Comparison of ENCODE assay signal across 8 cellular contexts in the genomic region with DNA sequence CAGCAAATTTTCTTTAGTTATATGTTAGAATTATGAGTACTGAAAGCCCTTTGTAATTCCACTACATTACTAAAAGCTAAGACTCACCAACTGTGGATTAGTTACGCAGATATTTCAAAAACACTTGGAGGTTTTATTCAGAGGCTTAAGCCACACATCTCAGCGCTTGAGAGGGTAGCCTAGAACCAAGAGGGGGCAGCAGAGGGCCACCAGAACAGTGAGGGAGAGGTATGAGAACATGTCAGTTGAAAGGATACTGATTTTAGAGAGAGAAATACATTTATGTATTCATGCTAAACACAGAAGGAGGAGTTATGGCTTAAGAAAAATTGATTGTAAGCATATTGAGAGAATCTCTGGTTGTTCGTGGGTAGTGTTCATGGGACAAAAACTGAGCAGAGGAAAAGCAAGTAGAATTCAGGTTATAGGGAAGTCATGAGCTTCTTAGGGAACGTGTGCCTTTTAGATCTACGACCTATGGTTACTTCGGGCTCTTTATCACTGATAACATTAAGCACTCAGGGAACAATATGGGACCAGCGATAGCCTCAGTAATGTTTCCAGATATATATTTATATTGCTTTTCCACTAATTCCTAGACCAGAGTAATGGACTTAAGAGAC. TPM values are rescaled to one million over a fixed set of nuclear protein-coding genes. Genes with fewer than 3 reads are reported as not detected.
DNase-seq lines count a peak whose midpoint lies in the region; ATAC-seq, FAIRE-seq and TF ChIP-seq lines count a peak whose summit lies in the region.

No MANE protein-coding gene starts in this region.

- in situ Hi-C loops in HepG2 (cut with HindIII; ENCODE audit: extremely low pct_ligation_motif_present, low pct_unique_long_range_greater_than_20kb), result loop anchor here (5.0 to 25.0 kb wide), 3 partner anchors 40 to 345 kb away; no protein-coding TSS in a partner anchor

- TF ChIP-seq POLR2A in HepG2 (IDR thresholded peaks at IDR 0.05; ENCODE audit: insufficient read depth in 1 of 2, low read depth in 2 of 2, low read length in 2 of 2), result no peak

- no peaks in the 10 kb centered on the region for H4K20me1 ChIP-seq in HepG2 (ENCODE audit: insufficient read depth, low read length)

- POLR2A ChIA-PET in HepG2 (lab: Yijun Ruan, JAX), result interaction anchor here (1.8 kb wide), 1 partner anchor 38 kb away, joined by 4 read pairs; no protein-coding TSS in a partner anchor

- peak; percentile 43 for FAIRE-seq in HepG2 (lab: Jason Lieb, UNC)

- no peaks in the 10 kb centered on the region for H3K36me3 ChIP-seq in HepG2 (replicated peaks in 1 of 2; ENCODE audit: control insufficient read depth in 1 of 2, insufficient read depth in 2 of 2, low read length in 2 of 2)

- DNase-seq in CD14-positive monocyte (ENCODE audit: low spot score) (peak; percentile 55), GM19240 (ENCODE audit: insufficient read length, low spot score) (peak; percentile 41), NCI-H345 treated with DMSO at 0.1 percent for 48 hours (lab: John Stamatoyannopoulos, UW; ENCODE audit: unreplicated experiment) (peak; percentile 41), HepG2 (ENCODE audit: low spot score) (peak; percentile 68)
- peak; percentile 28 to 38 for DNase-seq in central memory CD8-positive, alpha-beta T cell (ENCODE audit: low spot score in 2 of 2)
- DNase-seq in stimulated activated CD4-positive, alpha-beta T cell treated with anti-CD3 and anti-CD28 coated beads, TNF-alpha, amount 100 ng/mL, for 24 hours (ENCODE audit: low read depth in 3 of 3), result peak; percentile 40 to 59 (median 45)

- H3K27me3 ChIP-seq in HepG2 (ENCODE audit: control insufficient read depth in 1 of 2, insufficient read depth in 2 of 2, low read length in 2 of 2), result no peaks in the 10 kb centered on the region

- intact Hi-C loops in CD14-positive monocyte (cut with micrococcal nuclease), result no loop called here
- intact Hi-C loops in HepG2 (cut with micrococcal nuclease; ENCODE audit: unreplicated experiment), result loop anchor here (1.0 to 5.0 kb wide), 3 partner anchors 38 to 345 kb away; no protein-coding TSS in a partner anchor

- BruUV-seq in HepG2 (replicated peaks; lab: Mats Ljungman, UMichigan), result no TSS peak

- TF ChIP-seq CTCF in CD14-positive monocyte (IDR thresholded peaks at IDR 0.05) (peak; percentile 88), HepG2 (CRISPR knock-in tag; IDR thresholded peaks at IDR 0.05) (peak; percentile 89)

- TF ChIP-seq EP300 in HepG2 (IDR thresholded peaks at IDR 0.05; ENCODE audit: low read depth in 2 of 2, low read length in 2 of 2), result no peak
- TF ChIP-seq EP300 in HepG2 (CRISPR knock-in tag; IDR thresholded peaks at IDR 0.05; ENCODE audit: borderline replicate concordance), result no peak

- 7% methylated on average over 7 of the region's 7 CpGs for WGBS in HepG2 (ENCODE audit: low lambda C conversion rate)

- no peaks in the 10 kb centered on the region for H3K36me3 Mint-ChIP-seq in CD14-positive monocyte
- peaks cover 1% of the 10 kb centered on the region for H3K36me3 Mint-ChIP-seq in central memory CD8-positive, alpha-beta T cell (ENCODE audit: insufficient read depth)

- H3K9me3 Mint-ChIP-seq in CD14-positive monocyte, result peaks cover 0 to 10% (median 2%) of the 10 kb centered on the region in 7 donors
- no peaks in the 10 kb centered on the region for H3K9me3 Mint-ChIP-seq in central memory CD8-positive, alpha-beta T cell

- H3K4me1 ChIP-seq in HepG2 (ENCODE audit: insufficient read depth, low read length), result no peaks in the 10 kb centered on the region

- ATAC-seq in HG03342 (IDR thresholded peaks at IDR 0.05; ENCODE audit: unreplicated experiment) (peak; percentile 92), HepG2 (peak; percentile 100)
- peak; percentile 79 to 89 for ATAC-seq in activated CD4-positive, CD25-positive, alpha-beta regulatory T cell treated with anti-CD3 and anti-CD28 coated beads, Interleukin-2, amount 50 U/mL, for 24 hours
- ATAC-seq in central memory CD8-positive, alpha-beta T cell (replicated peaks; ENCODE audit: extremely low read depth, poor library complexity, severe bottlenecking), result peak; percentile 93

- TF ChIP-seq RAD21 in HepG2 (CRISPR knock-in tag; IDR thresholded peaks at IDR 0.05), result peak; percentile 67

- no peak overlapping the region for H2AFZ ChIP-seq in HepG2 (ENCODE audit: low read length)

- H3K4me2 ChIP-seq in HepG2 (ENCODE audit: low read depth, low read length), result no peak overlapping the region

- CTCF ChIA-PET in HepG2 (lab: Yijun Ruan, JAX; ENCODE audit: low intra/inter-chr PET ratio, low total read pairs), result interaction anchor here (1.2 to 5.9 kb wide), 3 partner anchors 38 to 347 kb away, joined by 5 to 49 read pairs (median 6); no protein-coding TSS in a partner anchor

- H3K4me3 ChIP-seq in HepG2 (replicated peaks in 1 of 3; ENCODE audit: insufficient read depth in 1 of 3, low read depth in 2 of 3, low read length in 3 of 3), result no peak overlapping the region

- H3K9ac ChIP-seq in HepG2 (ENCODE audit: insufficient read depth, low read depth, low read length), result no peak overlapping the region

- peaks cover 5% of the 10 kb centered on the region for H3K9me3 ChIP-seq in HepG2 (ENCODE audit: low read length)

- peaks cover 4% of the 10 kb centered on the region for H3K4me1 Mint-ChIP-seq in CD14-positive monocyte
- peaks cover 11% of the 10 kb centered on the region for H3K4me1 Mint-ChIP-seq in central memory CD8-positive, alpha-beta T cell

- no peak overlapping the region for H3K27ac ChIP-seq in HepG2 (ENCODE audit: extremely low read length, insufficient read depth, low read length)

- H3K79me2 ChIP-seq in HepG2 (ENCODE audit: insufficient read depth, low read length), result no peaks in the 10 kb centered on the region

- H3K4me3 Mint-ChIP-seq in CD14-positive monocyte, result peak overlapping the region in 1 of 2 donors; percentile 50
- no peak overlapping the region for H3K4me3 Mint-ChIP-seq in central memory CD8-positive, alpha-beta T cell

- peaks cover 0 to 5% (median 2%) of the 10 kb centered on the region in 3 donors for H3K27me3 Mint-ChIP-seq in CD14-positive monocyte (ENCODE audit: low read depth in 3 of 3)
- peaks cover 21% of the 10 kb centered on the region for H3K27me3 Mint-ChIP-seq in central memory CD8-positive, alpha-beta T cell

- no peak overlapping the region for H3K27ac Mint-ChIP-seq in CD14-positive monocyte
- H3K27ac Mint-ChIP-seq in central memory CD8-positive, alpha-beta T cell (ENCODE audit: low read depth), result no peak overlapping the region

TF ChIP-seq in HepG2, 621 proteins besides CTCF, POLR2A, EP300 and RAD21 (continues in another document):
- TF ChIP-seq ELF1 (CRISPR knock-in tag; IDR thresholded peaks at IDR 0.05) (no peak), SMC3 (IDR thresholded peaks at IDR 0.05; ENCODE audit: low read length) (peak; percentile 65), THAP11 (CRISPR knock-in tag; IDR thresholded peaks at IDR 0.05) (0 out of 2 replicates have a peak, but pooled peaks have one; percentile 12)
- TF ChIP-seq, protein P1, sequence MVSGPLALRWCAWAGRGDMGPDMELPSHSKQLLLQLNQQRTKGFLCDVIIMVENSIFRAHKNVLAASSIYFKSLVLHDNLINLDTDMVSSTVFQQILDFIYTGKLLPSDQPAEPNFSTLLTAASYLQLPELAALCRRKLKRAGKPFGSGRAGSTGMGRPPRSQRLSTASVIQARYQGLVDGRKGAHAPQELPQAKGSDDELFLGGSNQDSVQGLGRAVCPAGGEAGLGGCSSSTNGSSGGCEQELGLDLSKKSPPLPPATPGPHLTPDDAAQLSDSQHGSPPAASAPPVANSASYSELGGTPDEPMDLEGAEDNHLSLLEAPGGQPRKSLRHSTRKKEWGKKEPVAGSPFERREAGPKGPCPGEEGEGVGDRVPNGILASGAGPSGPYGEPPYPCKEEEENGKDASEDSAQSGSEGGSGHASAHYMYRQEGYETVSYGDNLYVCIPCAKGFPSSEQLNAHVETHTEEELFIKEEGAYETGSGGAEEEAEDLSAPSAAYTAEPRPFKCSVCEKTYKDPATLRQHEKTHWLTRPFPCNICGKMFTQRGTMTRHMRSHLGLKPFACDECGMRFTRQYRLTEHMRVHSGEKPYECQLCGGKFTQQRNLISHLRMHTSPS (CRISPR knock-in tag; IDR thresholded peaks at IDR 0.05; ENCODE audit: low read depth), result no peak

RNA-seq across cellular contexts. Expression of a gene that starts 20.4 kb away (rescaled TPM):
- polyA plus RNA-seq in CD14-positive monocyte (100 to 1,000 TPM; 125 to 161 TPM), HepG2 (2011; rRNA removed) (93.5 and 97.7 TPM in 2 replicates)
- total RNA-seq in HepG2 (2016; rRNA removed; fragmentation: Illumina TruSeq; extraction: Trizol), result 62.2 and 112 TPM in 2 replicates
- 5.4 and 6.5 TPM in 2 replicates for total RNA-seq in HepG2 (2016; cell fraction: cytosol; rRNA removed; fragmentation: Illumina TruSeq; extraction: Trizol; ENCODE audit: low read depth)
- total RNA-seq in HepG2 (2016; cell fraction: insoluble cytoplasmic fraction; rRNA removed; fragmentation: Illumina TruSeq; extraction: Trizol), result 61.8 and 116 TPM in 2 replicates
- total RNA-seq in HepG2 (2016; cell fraction: membrane; rRNA removed; fragmentation: Illumina TruSeq; extraction: Trizol), result 16.8 and 22.0 TPM in 2 replicates
- total RNA-seq in HepG2 (2016; cell fraction: nucleus; rRNA removed; fragmentation: Illumina TruSeq; extraction: Trizol), result 87.4 and 101 TPM in 2 replicates
- 47.2 and 97.2 TPM in 2 replicates for polyA plus RNA-seq in HepG2 (2011; cell fraction: cytosol; rRNA removed)
- 12.1 and 22.2 TPM in 2 replicates for polyA plus RNA-seq in HepG2 (2011; cell fraction: nucleus; rRNA removed)
- 161 and 173 TPM in 2 replicates for polyA plus RNA-seq in HepG2 (2012)
- 3.2 and 3.6 TPM in 2 replicates for polyA plus RNA-seq in HepG2 (2016; cell fraction: cytosol; fragmentation: Illumina TruSeq; extraction: Trizol; ENCODE audit: low read depth)
- polyA plus RNA-seq in HepG2 (2016; cell fraction: insoluble cytoplasmic fraction; fragmentation: Illumina TruSeq; extraction: Trizol; ENCODE audit: low read depth), result 47.0 and 52.4 TPM in 2 replicates
- polyA plus RNA-seq in HepG2 (2016; cell fraction: membrane; fragmentation: Illumina TruSeq; extraction: Trizol; ENCODE audit: low read depth), result 6.6 and 9.2 TPM in 2 replicates
- polyA plus RNA-seq in HepG2 (2016; cell fraction: nucleus; fragmentation: Illumina TruSeq; extraction: Trizol; ENCODE audit: insufficient read depth, low read depth), result 94.6 and 98.2 TPM in 2 replicates
- polyA minus RNA-seq in HepG2 (2011; rRNA and poly(A)+ RNA removed; ENCODE audit: low replicate concordance), result 37.1 and 104 TPM in 2 replicates
- 116 and 151 TPM in 2 replicates for polyA minus RNA-seq in HepG2 (2011; cell fraction: cytosol; rRNA and poly(A)+ RNA removed)
- 74.0 and 95.7 TPM in 2 replicates for polyA minus RNA-seq in HepG2 (2011; cell fraction: nucleus; rRNA and poly(A)+ RNA removed)
